8 cellular contexts compared by ENCODE assay signal in genomic region chr15:74872702-74873035, GRCh38. TPM values are rescaled to one million over a fixed set of nuclear protein-coding genes. Genes with fewer than 3 reads are reported as not detected.
A peak's percentile ranks its signal among the peaks of the same experiment; 100 is the strongest.
DNase-seq lines count a peak whose midpoint lies in the region; ATAC-seq lines count a peak whose summit lies in the region.

No MANE protein-coding gene starts in this region.

- peak overlapping the region; percentile 89 for H3K9ac ChIP-seq in muscle layer of colon (ENCODE audit: low read length)

- no peaks in the 10 kb centered on the region for H3K9me3 Mint-ChIP-seq in central memory CD8-positive, alpha-beta T cell

- H3K4me1 ChIP-seq in ACC112 (ENCODE audit: control insufficient read depth, insufficient read depth, low read length, unreplicated experiment) = no peaks in the 10 kb centered on the region
- peaks cover 31% of the 10 kb centered on the region for H3K4me1 ChIP-seq in muscle layer of colon (ENCODE audit: insufficient read depth, low read length)

- H3K79me2 ChIP-seq in ACC112 (ENCODE audit: control insufficient read depth, insufficient read depth, low read length, unreplicated experiment) = peaks cover 44% of the 10 kb centered on the region

- peak overlapping the region; percentile 87 for H3K4me3 ChIP-seq in ACC112 (ENCODE audit: low read depth, low read length)
- peak overlapping the region; percentile 91 for H3K4me3 ChIP-seq in Jurkat, Clone E6-1 (ENCODE audit: low read length)
- peak overlapping the region; percentile 94 to 99 for H3K4me3 ChIP-seq in muscle layer of colon (ENCODE audit: low read depth in 1 of 2, low read length in 2 of 2)

- H3K36me3 ChIP-seq in ACC112 (ENCODE audit: insufficient read depth, low read length) = peaks cover 7% of the 10 kb centered on the region; the same call in 1 of the 2 replicates
- H3K36me3 ChIP-seq in muscle layer of colon (ENCODE audit: insufficient read depth, low read length) = peaks cover 7% of the 10 kb centered on the region

- H2AFZ ChIP-seq in ACC112 (ENCODE audit: low read length, unreplicated experiment) = no peak overlapping the region

- H3K4me3 Mint-ChIP-seq in central memory CD8-positive, alpha-beta T cell = peak overlapping the region; percentile 100

- peaks cover 51% of the 10 kb centered on the region for H3K4me1 Mint-ChIP-seq in central memory CD8-positive, alpha-beta T cell

- DNase-seq in Jurkat, Clone E6-1 (ENCODE audit: low read depth, low spot score) = no peak
- no peak for DNase-seq in central memory CD8-positive, alpha-beta T cell (ENCODE audit: low spot score in 2 of 2)
- DNase-seq in NCI-H2171 treated with DMSO at 0.1 percent for 48 hours (lab: John Stamatoyannopoulos, UW) = no peak

- H3K36me3 Mint-ChIP-seq in central memory CD8-positive, alpha-beta T cell (ENCODE audit: insufficient read depth) = peaks cover 18% of the 10 kb centered on the region

- H3K27me3 ChIP-seq in ACC112 (ENCODE audit: insufficient read depth, low read length) (no peaks in the 10 kb centered on the region), muscle layer of colon (ENCODE audit: control insufficient read depth in 1 of 2, insufficient read depth in 2 of 2, low read length in 2 of 2) (no peaks in the 10 kb centered on the region)

- peak overlapping the region; percentile 100 for H3K27ac Mint-ChIP-seq in central memory CD8-positive, alpha-beta T cell (ENCODE audit: low read depth)

- H3K9me3 ChIP-seq in muscle layer of colon (ENCODE audit: low read length) = no peaks in the 10 kb centered on the region

- no peak overlapping the region for H3K27ac ChIP-seq in ACC112 (ENCODE audit: low read depth, low read length)
- peak overlapping the region; percentile 96 for H3K27ac ChIP-seq in muscle layer of colon (ENCODE audit: low read depth, low read length)

- ATAC-seq in central memory CD8-positive, alpha-beta T cell (replicated peaks; ENCODE audit: extremely low read depth, poor library complexity, severe bottlenecking) = no peak
- ATAC-seq in HG02973 (IDR thresholded peaks at IDR 0.05; ENCODE audit: unreplicated experiment) (no peak), HG03139 (IDR thresholded peaks at IDR 0.05; ENCODE audit: unreplicated experiment) (no peak), GM21360 (IDR thresholded peaks at IDR 0.05; ENCODE audit: unreplicated experiment) (no peak)

- no peaks in the 10 kb centered on the region for H3K27me3 Mint-ChIP-seq in central memory CD8-positive, alpha-beta T cell

RNA-seq across cellular contexts. Expression of gene SCAMP2, which starts 0.5 kb away (rescaled TPM):
- polyA plus RNA-seq in Jurkat, Clone E6-1 (2012; ENCODE audit: insufficient read depth, insufficient read length) = 70.9 TPM

RNA-seq across cellular contexts. Expression of gene MPI, which starts 17.2 kb away (rescaled TPM):
- polyA plus RNA-seq in Jurkat, Clone E6-1 (2012; ENCODE audit: insufficient read depth, insufficient read length) = 61.2 TPM

RNA-seq across cellular contexts. Expression of gene ULK3, which starts 29.7 kb away (rescaled TPM):
- 91.9 TPM for polyA plus RNA-seq in Jurkat, Clone E6-1 (2012; ENCODE audit: insufficient read depth, insufficient read length)

RNA-seq across cellular contexts. Expression of gene FAM219B, which starts 34.0 kb away (rescaled TPM):
- 5.2 TPM for polyA plus RNA-seq in Jurkat, Clone E6-1 (2012; ENCODE audit: insufficient read depth, insufficient read length)

RNA-seq across cellular contexts. Expression of gene CPLX3, which starts 46.2 kb away (rescaled TPM):
- polyA plus RNA-seq in Jurkat, Clone E6-1 (2012; ENCODE audit: insufficient read depth, insufficient read length) = not detected
